Comparison of ENCODE assay signal across 8 cellular contexts in genomic region chr2:226030369-226031077, GRCh38.
DNase-seq lines count a peak whose midpoint lies in the region; ATAC-seq and TF ChIP-seq lines count a peak whose summit lies in the region.

No MANE protein-coding gene starts in this region.

- 0 to 6% methylated on average over 2 to 13 of the region's 14 CpGs for whole genome bisulfite sequencing in endodermal cell (ENCODE audit: insufficient coverage in 1 of 2, insufficient read length in 1 of 2), 2 experiments

- peaks cover 3% of the 10 kb centered on the region for H3K27me3 Mint-ChIP-seq in GM23338 (ENCODE audit: insufficient read depth, low read depth, poor library complexity)
- peaks cover 7% of the 10 kb centered on the region for H3K27me3 Mint-ChIP-seq in endodermal cell (ENCODE audit: insufficient read depth)
- H3K27me3 Mint-ChIP-seq in nephron (ENCODE audit: low read depth): no peaks in the 10 kb centered on the region

- H3K27me3 ChIP-seq in GM23338 (ENCODE audit: insufficient read depth): no peaks in the 10 kb centered on the region
- H3K27me3 ChIP-seq in endodermal cell (ENCODE audit: control insufficient read depth, insufficient read depth, low read length, poor library complexity, severe bottlenecking): no peaks in the 10 kb centered on the region

- H3K4me3 Mint-ChIP-seq in GM23338: peak overlapping the region; percentile 84
- H3K4me3 Mint-ChIP-seq in endodermal cell: peak overlapping the region; percentile 71
- H3K4me3 Mint-ChIP-seq in nephron: peak overlapping the region; percentile 86 to 92 (median 89)

- no peaks in the 10 kb centered on the region for H3K9me3 Mint-ChIP-seq in GM23338
- no peaks in the 10 kb centered on the region for H3K9me3 Mint-ChIP-seq in endodermal cell
- H3K9me3 Mint-ChIP-seq in nephron: peaks cover 2% of the 10 kb centered on the region

- peak overlapping the region; percentile 54 for H3K9ac ChIP-seq in endodermal cell (ENCODE audit: extremely low read depth, low read length, poor library complexity, severe bottlenecking)

- ATAC-seq in GM23338 (peak; percentile 61), GM21576 (IDR thresholded peaks at IDR 0.05; ENCODE audit: unreplicated experiment) (no peak), HG02610 (IDR thresholded peaks at IDR 0.05; ENCODE audit: unreplicated experiment) (no peak)

- no peaks in the 10 kb centered on the region for H3K9me3 ChIP-seq in endodermal cell (ENCODE audit: control insufficient read depth, low read length)

- H3K36me3 Mint-ChIP-seq in GM23338 (ENCODE audit: low read depth): no peaks in the 10 kb centered on the region
- H3K36me3 Mint-ChIP-seq in endodermal cell (ENCODE audit: low read depth): no peaks in the 10 kb centered on the region
- H3K36me3 Mint-ChIP-seq in nephron (ENCODE audit: low read depth): peaks cover 3% of the 10 kb centered on the region

- H3K4me1 ChIP-seq in GM23338 (ENCODE audit: insufficient read depth): peaks cover 27% of the 10 kb centered on the region
- no peaks in the 10 kb centered on the region for H3K4me1 ChIP-seq in endodermal cell (ENCODE audit: control insufficient read depth, insufficient read depth, low read length)

- H3K4me1 Mint-ChIP-seq in GM23338 (peaks cover 27% of the 10 kb centered on the region), endodermal cell (peaks cover 22% of the 10 kb centered on the region), nephron (peaks cover 28% of the 10 kb centered on the region)

- H3K27ac Mint-ChIP-seq in GM23338: peak overlapping the region; percentile 92
- H3K27ac Mint-ChIP-seq in endodermal cell: peak overlapping the region; percentile 94
- H3K27ac Mint-ChIP-seq in nephron: peak overlapping the region; percentile 92 to 99 (median 97)

- peak overlapping the region; percentile 97 for H2AFZ ChIP-seq in GM23338

- H3K36me3 ChIP-seq in GM23338 (ENCODE audit: insufficient read depth) (no peaks in the 10 kb centered on the region), endodermal cell (ENCODE audit: control insufficient read depth, insufficient read depth, low read length) (no peaks in the 10 kb centered on the region)

- H3K9me2 ChIP-seq in GM23338 (ENCODE audit: insufficient read depth): no peaks in the 10 kb centered on the region

- peak overlapping the region; percentile 98 for H3K27ac ChIP-seq in GM23338 (ENCODE audit: low read depth)
- H3K27ac ChIP-seq in endodermal cell (ENCODE audit: low read depth, low read length): peak overlapping the region; percentile 100

- H3K4me2 ChIP-seq in GM23338: peak overlapping the region; percentile 82

- no peaks in the 10 kb centered on the region for H3K79me2 ChIP-seq in GM23338 (replicated peaks; ENCODE audit: insufficient read depth)

- no peak for TF ChIP-seq CTCF in GM23338 (conservative IDR thresholded peaks at IDR 0.05; ENCODE audit: low read depth in 2 of 2)
- no peak for TF ChIP-seq CTCF in endodermal cell (conservative IDR thresholded peaks at IDR 0.05)
- TF ChIP-seq CTCF in nephron (IDR thresholded peaks at IDR 0.05; ENCODE audit: unreplicated experiment in 3 of 3): no peak

- peak; percentile 31 for DNase-seq in GM23338 (ENCODE audit: low spot score)
- DNase-seq in NOMO-1 (lab: John Stamatoyannopoulos, UW; ENCODE audit: unreplicated experiment in 2 of 2): peak; percentile 46 to 55
- peak; percentile 52 for DNase-seq in endodermal cell
- no peak for DNase-seq in AG08395 (ENCODE audit: low spot score)
- DNase-seq in midbrain (lab: John Stamatoyannopoulos, UW): no peak

- H4K20me1 ChIP-seq in GM23338 (replicated peaks; ENCODE audit: insufficient read depth): no peaks in the 10 kb centered on the region

- H3F3A ChIP-seq in GM23338 (replicated peaks; ENCODE audit: low read depth): 0 out of 2 replicates have a peak, but pooled peaks cover 9% of the 10 kb centered on the region

- H3K4me3 ChIP-seq in GM23338 (peak overlapping the region; percentile 73), endodermal cell (ENCODE audit: low read length) (peak overlapping the region; percentile 84)

TF ChIP-seq in GM23338, 12 proteins besides CTCF, POLR2A, EP300 and RAD21 (continues in another document):
- TF ChIP-seq ZNF331 (CRISPR knock-in tag; IDR thresholded peaks at IDR 0.05; ENCODE audit: low read depth): no peak
- TF ChIP-seq, protein P1, sequence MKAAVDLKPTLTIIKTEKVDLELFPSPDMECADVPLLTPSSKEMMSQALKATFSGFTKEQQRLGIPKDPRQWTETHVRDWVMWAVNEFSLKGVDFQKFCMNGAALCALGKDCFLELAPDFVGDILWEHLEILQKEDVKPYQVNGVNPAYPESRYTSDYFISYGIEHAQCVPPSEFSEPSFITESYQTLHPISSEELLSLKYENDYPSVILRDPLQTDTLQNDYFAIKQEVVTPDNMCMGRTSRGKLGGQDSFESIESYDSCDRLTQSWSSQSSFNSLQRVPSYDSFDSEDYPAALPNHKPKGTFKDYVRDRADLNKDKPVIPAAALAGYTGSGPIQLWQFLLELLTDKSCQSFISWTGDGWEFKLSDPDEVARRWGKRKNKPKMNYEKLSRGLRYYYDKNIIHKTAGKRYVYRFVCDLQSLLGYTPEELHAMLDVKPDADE (IDR thresholded peaks at IDR 0.05): no peak
- no peak for TF ChIP-seq EZH2phosphoT487 (IDR thresholded peaks at IDR 0.05; ENCODE audit: unreplicated experiment)
- TF ChIP-seq JUNB (IDR thresholded peaks at IDR 0.05; ENCODE audit: unreplicated experiment): no peak
- no peak for TF ChIP-seq ZNF114 (CRISPR knock-in tag; IDR thresholded peaks at IDR 0.05)
- no peak for TF ChIP-seq POLR2AphosphoS5 (IDR thresholded peaks at IDR 0.05; ENCODE audit: low read depth)
- TF ChIP-seq EZH2 (IDR thresholded peaks at IDR 0.05; ENCODE audit: low read depth, unreplicated experiment): no peak
- no peak for TF ChIP-seq NANOG (IDR thresholded peaks at IDR 0.05; ENCODE audit: borderline replicate concordance)
- no peak for TF ChIP-seq STAT1 (IDR thresholded peaks at IDR 0.05; ENCODE audit: unreplicated experiment)
- TF ChIP-seq CREB1 (CRISPR knock-in tag; IDR thresholded peaks at IDR 0.05; ENCODE audit: low read depth): no peak
- TF ChIP-seq, protein P2, sequence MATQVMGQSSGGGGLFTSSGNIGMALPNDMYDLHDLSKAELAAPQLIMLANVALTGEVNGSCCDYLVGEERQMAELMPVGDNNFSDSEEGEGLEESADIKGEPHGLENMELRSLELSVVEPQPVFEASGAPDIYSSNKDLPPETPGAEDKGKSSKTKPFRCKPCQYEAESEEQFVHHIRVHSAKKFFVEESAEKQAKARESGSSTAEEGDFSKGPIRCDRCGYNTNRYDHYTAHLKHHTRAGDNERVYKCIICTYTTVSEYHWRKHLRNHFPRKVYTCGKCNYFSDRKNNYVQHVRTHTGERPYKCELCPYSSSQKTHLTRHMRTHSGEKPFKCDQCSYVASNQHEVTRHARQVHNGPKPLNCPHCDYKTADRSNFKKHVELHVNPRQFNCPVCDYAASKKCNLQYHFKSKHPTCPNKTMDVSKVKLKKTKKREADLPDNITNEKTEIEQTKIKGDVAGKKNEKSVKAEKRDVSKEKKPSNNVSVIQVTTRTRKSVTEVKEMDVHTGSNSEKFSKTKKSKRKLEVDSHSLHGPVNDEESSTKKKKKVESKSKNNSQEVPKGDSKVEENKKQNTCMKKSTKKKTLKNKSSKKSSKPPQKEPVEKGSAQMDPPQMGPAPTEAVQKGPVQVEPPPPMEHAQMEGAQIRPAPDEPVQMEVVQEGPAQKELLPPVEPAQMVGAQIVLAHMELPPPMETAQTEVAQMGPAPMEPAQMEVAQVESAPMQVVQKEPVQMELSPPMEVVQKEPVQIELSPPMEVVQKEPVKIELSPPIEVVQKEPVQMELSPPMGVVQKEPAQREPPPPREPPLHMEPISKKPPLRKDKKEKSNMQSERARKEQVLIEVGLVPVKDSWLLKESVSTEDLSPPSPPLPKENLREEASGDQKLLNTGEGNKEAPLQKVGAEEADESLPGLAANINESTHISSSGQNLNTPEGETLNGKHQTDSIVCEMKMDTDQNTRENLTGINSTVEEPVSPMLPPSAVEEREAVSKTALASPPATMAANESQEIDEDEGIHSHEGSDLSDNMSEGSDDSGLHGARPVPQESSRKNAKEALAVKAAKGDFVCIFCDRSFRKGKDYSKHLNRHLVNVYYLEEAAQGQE (IDR thresholded peaks at IDR 0.05; ENCODE audit: unreplicated experiment): no peak

Comparison
In these comparisons a context has a peak if more than half of its experiments do, and no peak if none do; other contexts are left out.
1. DNase-seq: peak in GM23338 (single experiment), NOMO-1 (2 of 2) and endodermal cell (single experiment); none in AG08395 (single experiment) and midbrain (single experiment).
2. Peak in every context shown above with its lines, with median percentiles within 50 percentile points of each other: H3K27ac Mint-ChIP-seq and H3K4me3 Mint-ChIP-seq.